ENCODE assay signal across 12 cellular contexts in the genomic region with DNA sequence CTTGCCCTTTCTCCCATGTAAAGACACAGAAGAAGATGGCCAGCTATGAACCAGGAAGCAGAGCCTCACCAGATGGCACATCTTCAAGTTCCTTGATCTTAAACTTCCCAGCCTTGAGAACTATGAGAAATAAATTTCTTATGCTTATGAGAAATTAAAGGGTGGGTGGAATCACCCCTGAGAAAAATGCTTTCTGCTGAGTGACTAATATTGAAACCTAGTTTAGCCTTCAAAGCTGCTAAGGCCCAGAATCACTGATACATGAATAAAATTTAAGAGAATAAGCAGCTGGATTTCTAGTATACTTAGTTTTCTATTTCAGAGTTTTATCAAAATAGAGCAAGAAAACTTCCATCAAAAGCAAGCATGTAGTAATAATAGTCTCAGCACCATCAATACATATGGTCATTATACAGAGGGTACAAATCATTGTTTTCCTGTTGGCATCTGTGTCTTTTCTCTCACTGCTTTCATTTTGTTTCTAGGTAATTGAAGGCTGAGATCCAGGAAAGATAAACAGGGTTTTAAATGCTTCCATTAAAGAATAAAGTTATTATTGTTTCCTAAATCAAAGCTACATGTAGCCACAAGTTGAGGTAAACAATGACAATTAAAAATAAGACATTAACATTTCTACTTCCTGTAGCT. TPM values are rescaled to one million over a fixed set of nuclear protein-coding genes. Genes with fewer than 3 reads are reported as not detected.
DNase-seq lines count a peak whose midpoint lies in the region; ATAC-seq, FAIRE-seq and TF ChIP-seq lines count a peak whose summit lies in the region.
"Had no signal": no experiment of that assay in that cellular context is flagged by ENCODE, and none has a peak within 500 bp of the region (broad histone marks: within the 10 kb centered on the region; RNA-seq: fewer than 3 reads in every experiment).

No MANE protein-coding gene starts in this region.

- ATAC-seq in GM18861 (IDR thresholded peaks at IDR 0.05; ENCODE audit: unreplicated experiment) (peak; percentile 81), GM21526 (IDR thresholded peaks at IDR 0.05; ENCODE audit: low FRiP score, unreplicated experiment) (peak; percentile 86), HG03095 (IDR thresholded peaks at IDR 0.05; ENCODE audit: unreplicated experiment) (peak; percentile 78)
- no peak for ATAC-seq in activated CD4-positive, CD25-positive, alpha-beta regulatory T cell treated with anti-CD3 and anti-CD28 coated beads, Interleukin-2, amount 50 U/mL, for 24 hours
- ATAC-seq: stimulated activated effector memory CD8-positive, alpha-beta T cell treated with anti-CD3 and anti-CD28 coated beads, Interleukin-12 subunit alpha, Interleukin-12 subunit beta, amount 100 ng/mL, for 72 hours had no signal

- H3K36me3 ChIP-seq in bronchial epithelial cell (ENCODE audit: control insufficient read depth, insufficient read depth, low read length) (no peaks in the 10 kb centered on the region), transverse colon (no peaks in the 10 kb centered on the region)

- TF ChIP-seq POLR2A in transverse colon (IDR thresholded peaks at IDR 0.05) (no peak), lower leg skin (IDR thresholded peaks at IDR 0.05) (no peak)

- H3K27ac ChIP-seq in transverse colon: no peak overlapping the region

- POLR2A ChIA-PET in GM10248 (lab: Yijun Ruan, JAX): no interaction called here

- H3K4me3 ChIP-seq in bronchial epithelial cell (ENCODE audit: low read depth, low read length) (no peak overlapping the region), transverse colon (no peak overlapping the region), lower leg skin (ENCODE audit: low read depth, poor library complexity, severe bottlenecking) (no peak overlapping the region)

- intact Hi-C loops in transverse colon (cut with DNase I; ENCODE audit: low total_unique reads) (no loop called here), lower leg skin (cut with DNase I; ENCODE audit: low total_unique reads) (no loop called here)

- DNase-seq in bronchial epithelial cell (ENCODE audit: low read depth) (peak; percentile 36), transverse colon (no peak), lower leg skin (ENCODE audit: low spot score in 2 of 2) (no peak), GM10248 (ENCODE audit: extremely low spot score) (no peak)
- DNase-seq: activated CD8-positive, alpha-beta memory T cell treated with anti-CD3 and anti-CD28 coated beads, Interleukin-2, amount 50 U/mL, for 48 hours; cortex of kidney; NCI-H1105 had no signal

- H3K9me3 ChIP-seq in transverse colon: no peaks in the 10 kb centered on the region

- no peaks in the 10 kb centered on the region for H3K27me3 ChIP-seq in bronchial epithelial cell (ENCODE audit: control insufficient read depth, insufficient read depth, low read length)
- no peaks in the 10 kb centered on the region for H3K27me3 ChIP-seq in transverse colon

- in situ Hi-C loops in transverse colon (cut with MboI; ENCODE audit: low pct_ligation_motif_present in 1 of 4, low pct_unique_long_range_greater_than_20kb in 1 of 4, low sequenced_read_pairs in 3 of 4): no loop called here

- no peak for FAIRE-seq in bronchial epithelial cell (lab: Jason Lieb, UNC)

- CTCF ChIA-PET in GM10248 (lab: Yijun Ruan, JAX): interaction anchor here (1.0 kb wide), 1 partner anchor 10 kb away, joined by 4 read pairs; no protein-coding TSS in a partner anchor

- no peaks in the 10 kb centered on the region for H3K4me1 ChIP-seq in transverse colon

- TF ChIP-seq EP300 in transverse colon (IDR thresholded peaks at IDR 0.05; ENCODE audit: low read depth): no peak

- TF ChIP-seq CTCF in bronchial epithelial cell (IDR thresholded peaks at IDR 0.05; ENCODE audit: insufficient read depth, low read length, severe bottlenecking) (no peak), transverse colon (IDR thresholded peaks at IDR 0.05) (no peak), lower leg skin (IDR thresholded peaks at IDR 0.05) (no peak), GM10248 (IDR thresholded peaks at IDR 0.05; ENCODE audit: control extremely low read depth, extremely low read depth, low read depth, missing control alignments) (no peak)

RNA-seq across cellular contexts. Expression of gene COL5A2, which starts 53.3 kb away (rescaled TPM):
- 7.4 and 9.3 TPM in 2 replicates for total RNA-seq in bronchial epithelial cell
- 10 to 100 TPM; 16.1 to 62.8 (median 33.1) TPM for total RNA-seq in transverse colon
- total RNA-seq in lower leg skin: 10 to 100 TPM in 3 of 4 donors, 1 to 10 TPM in 1; 7.7 to 29.5 (median 16.9) TPM

Comparison
In these comparisons a context has a peak if more than half of its experiments do, and no peak if none do; other contexts are left out.
1. ATAC-seq: peak in GM18861 (single experiment), GM21526 (single experiment) and HG03095 (single experiment); none in activated CD4-positive, CD25-positive, alpha-beta regulatory T cell treated with anti-CD3 and anti-CD28 coated beads, Interleukin-2, amount 50 U/mL, for 24 hours (0 of 2).